Comparison of ENCODE assay signal across 11 cellular contexts in the genomic region with DNA sequence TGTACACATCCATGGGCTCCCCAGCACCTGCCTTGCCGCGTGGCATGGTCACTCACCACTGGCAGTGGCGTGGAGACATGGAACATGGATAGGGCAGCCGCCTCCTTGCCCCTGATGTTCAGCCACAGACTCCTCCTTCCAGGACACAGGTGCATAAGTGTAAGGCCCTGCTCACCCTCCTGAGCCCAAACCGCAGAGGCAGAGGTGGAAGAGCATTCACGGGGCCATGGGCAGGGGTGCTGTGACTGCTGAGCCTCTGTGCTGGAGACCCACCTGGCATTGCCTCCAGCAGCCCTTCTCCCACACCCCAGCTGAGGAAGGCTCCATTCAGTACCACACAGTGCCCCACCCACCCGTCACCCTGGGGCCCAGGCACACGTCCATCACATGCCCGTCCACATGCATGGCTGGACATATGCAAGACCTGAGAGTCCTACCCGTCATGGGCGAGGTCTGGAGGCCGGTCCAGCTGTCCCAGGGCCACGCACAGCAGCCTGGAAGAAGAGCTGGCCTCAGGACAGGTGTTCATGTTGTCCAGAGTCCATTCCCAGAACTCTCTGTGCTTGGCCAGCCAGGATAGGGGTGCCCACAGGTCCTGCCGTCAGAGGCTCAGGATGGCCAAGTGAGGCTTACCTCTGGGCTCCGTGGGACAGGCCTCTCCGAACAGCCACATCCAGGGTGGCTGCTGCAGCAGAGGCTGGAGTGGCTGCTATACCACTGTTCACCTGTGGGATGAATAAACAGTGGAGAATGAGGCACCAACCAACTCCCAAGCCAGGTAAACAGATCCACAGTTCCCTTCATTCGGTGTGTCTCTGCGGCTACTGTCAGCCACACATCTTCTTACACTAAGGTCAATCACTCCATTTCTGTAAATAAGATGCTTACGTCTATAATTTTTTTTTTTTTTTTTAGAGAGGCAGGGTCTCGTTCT. TPM values are rescaled to one million over a fixed set of nuclear protein-coding genes. Genes with fewer than 3 reads are reported as not detected.
DNase-seq lines count a peak whose midpoint lies in the region; ATAC-seq and TF ChIP-seq lines count a peak whose summit lies in the region.
"Had no signal": no experiment of that assay in that cellular context is flagged by ENCODE, and none has a peak within 500 bp of the region (broad histone marks: within the 10 kb centered on the region; RNA-seq: fewer than 3 reads in every experiment).

No MANE protein-coding gene starts in this region.

- POLR2A ChIA-PET in activated CD4-positive, alpha-beta T cell treated with anti-CD3 and anti-CD28 coated beads, Interleukin-2, amount 10 ng/mL, durations not matched to agents 7 days and 5 days (lab: Charles Lee), result no interaction called here

- H3K36me3 Mint-ChIP-seq in activated CD4-positive, alpha-beta T cell treated with anti-CD3 and anti-CD28 coated beads, Interleukin-2, amount 10 ng/mL, durations not matched to agents 7 days and 5 days (ENCODE audit: low read depth), result peaks cover 13% of the 10 kb centered on the region
- H3K36me3 Mint-ChIP-seq in stimulated activated memory B cell treated with anti-CD40 and anti-IgM and Interleukin-4, amounts not matched to agents 10 μg/mL and 1 μg/mL and 100 μg/mL, for 72 hours, result peaks cover 15% of the 10 kb centered on the region

- H3K4me3 Mint-ChIP-seq in activated CD4-positive, alpha-beta T cell treated with anti-CD3 and anti-CD28 coated beads, Interleukin-2, amount 10 ng/mL, durations not matched to agents 7 days and 5 days, result peak overlapping the region; percentile 100
- H3K4me3 Mint-ChIP-seq in stimulated activated memory B cell treated with anti-CD40 and anti-IgM and Interleukin-4, amounts not matched to agents 10 μg/mL and 1 μg/mL and 100 μg/mL, for 72 hours, result peak overlapping the region; percentile 93

- peak overlapping the region; percentile 93; the same call in 1 of the 2 replicates for H3K4me2 ChIP-seq in OCI-LY3 (ENCODE audit: low read length)

- H2AFZ ChIP-seq in OCI-LY3 (ENCODE audit: low read depth, low read length), result no peak overlapping the region

- no peaks in the 10 kb centered on the region for H3K27me3 Mint-ChIP-seq in activated CD4-positive, alpha-beta T cell treated with anti-CD3 and anti-CD28 coated beads, Interleukin-2, amount 10 ng/mL, durations not matched to agents 7 days and 5 days
- no peaks in the 10 kb centered on the region for H3K27me3 Mint-ChIP-seq in stimulated activated memory B cell treated with anti-CD40 and anti-IgM and Interleukin-4, amounts not matched to agents 10 μg/mL and 1 μg/mL and 100 μg/mL, for 72 hours

- H3K4me3 ChIP-seq in OCI-LY3 (ENCODE audit: low read length), result peak overlapping the region; percentile 91; the same call in 1 of the 2 replicates
- no peak overlapping the region for H3K4me3 ChIP-seq in epithelial cell of esophagus (ENCODE audit: low read length)

- peaks cover 3% of the 10 kb centered on the region for H3K36me3 ChIP-seq in OCI-LY3 (replicated peaks; ENCODE audit: low read depth, low read length)

- H3K27ac Mint-ChIP-seq in activated CD4-positive, alpha-beta T cell treated with anti-CD3 and anti-CD28 coated beads, Interleukin-2, amount 10 ng/mL, durations not matched to agents 7 days and 5 days, result peak overlapping the region; percentile 73
- peak overlapping the region; percentile 91 for H3K27ac Mint-ChIP-seq in stimulated activated memory B cell treated with anti-CD40 and anti-IgM and Interleukin-4, amounts not matched to agents 10 μg/mL and 1 μg/mL and 100 μg/mL, for 72 hours

- TF ChIP-seq CTCF in OCI-LY3 (IDR thresholded peaks at IDR 0.05; ENCODE audit: low read depth, low read length), result no peak
- peak; percentile 32 for TF ChIP-seq CTCF in epithelial cell of esophagus (IDR thresholded peaks at IDR 0.05; ENCODE audit: insufficient read depth, low read depth, low read length, missing control alignments)

- CTCF ChIA-PET in activated CD4-positive, alpha-beta T cell treated with anti-CD3 and anti-CD28 coated beads, Interleukin-2, amount 10 ng/mL, durations not matched to agents 7 days and 5 days (lab: Charles Lee), result interaction anchor here (0.6 to 1.1 kb wide), 3 partner anchors 35 to 96 kb away, joined by 3 to 5 read pairs (median 4); no protein-coding TSS in a partner anchor

- H3K4me1 ChIP-seq in OCI-LY3 (ENCODE audit: low read length), result peaks cover 22% of the 10 kb centered on the region

- H4K20me1 ChIP-seq in OCI-LY3 (ENCODE audit: insufficient read depth, low read length), result no peaks in the 10 kb centered on the region

- H3K9ac ChIP-seq in OCI-LY3 (ENCODE audit: low read length), result no peak overlapping the region

- no peaks in the 10 kb centered on the region for H3K9me3 Mint-ChIP-seq in activated CD4-positive, alpha-beta T cell treated with anti-CD3 and anti-CD28 coated beads, Interleukin-2, amount 10 ng/mL, durations not matched to agents 7 days and 5 days
- H3K9me3 Mint-ChIP-seq in stimulated activated memory B cell treated with anti-CD40 and anti-IgM and Interleukin-4, amounts not matched to agents 10 μg/mL and 1 μg/mL and 100 μg/mL, for 72 hours, result no peaks in the 10 kb centered on the region

- no peak for DNase-seq in activated CD4-positive, alpha-beta T cell treated with anti-CD3 and anti-CD28 coated beads, Interleukin-2, amount 10 ng/mL, durations not matched to agents 7 days and 5 days
- DNase-seq in activated CD4-positive, alpha-beta T cell treated with anti-CD3 and anti-CD28 coated beads, Interleukin-2, amount 50 U/mL, for 4 hours, result no peak
- DNase-seq in epithelial cell of esophagus (ENCODE audit: low read depth), result peak; percentile 26
- DNase-seq in NCI-H146 treated with DMSO at 0.1 percent for 48 hours (lab: John Stamatoyannopoulos, UW; ENCODE audit: unreplicated experiment), result no peak
- no peak for DNase-seq in GDM1 (lab: John Stamatoyannopoulos, UW)
- DNase-seq: NCI-H187; stimulated activated CD4-positive, alpha-beta T cell treated with anti-CD3 and anti-CD28 coated beads, Interleukin-1b, Interleukin-23, amount 100 ng/mL, for 48 hours had no signal

- no peak for ATAC-seq in stimulated activated memory B cell treated with anti-CD40 and anti-IgM and Interleukin-4, amounts not matched to agents 10 μg/mL and 1 μg/mL and 100 μg/mL, for 72 hours
- ATAC-seq in GM19023 (IDR thresholded peaks at IDR 0.05; ENCODE audit: unreplicated experiment), result no peak

- no peaks in the 10 kb centered on the region for H3K9me3 ChIP-seq in OCI-LY3 (ENCODE audit: insufficient read depth, low read length)

- peaks cover 42% of the 10 kb centered on the region for H3K79me2 ChIP-seq in OCI-LY3 (ENCODE audit: low read length)

- H3K27me3 ChIP-seq in OCI-LY3 (ENCODE audit: low read depth, low read length), result no peaks in the 10 kb centered on the region
- H3K27me3 ChIP-seq: cardiac muscle cell had no signal

- H3K27ac ChIP-seq in OCI-LY3 (ENCODE audit: low read length), result no peak overlapping the region

- peaks cover 37% of the 10 kb centered on the region for H3K4me1 Mint-ChIP-seq in activated CD4-positive, alpha-beta T cell treated with anti-CD3 and anti-CD28 coated beads, Interleukin-2, amount 10 ng/mL, durations not matched to agents 7 days and 5 days
- H3K4me1 Mint-ChIP-seq in stimulated activated memory B cell treated with anti-CD40 and anti-IgM and Interleukin-4, amounts not matched to agents 10 μg/mL and 1 μg/mL and 100 μg/mL, for 72 hours, result peaks cover 56% of the 10 kb centered on the region

RNA-seq across cellular contexts. Expression of a gene that starts 1.7 kb away (rescaled TPM):
- 10 to 100 TPM; 62.9 to 71.4 TPM for total RNA-seq in activated CD4-positive, alpha-beta T cell treated with anti-CD3 and anti-CD28 coated beads, Interleukin-2, amount 10 ng/mL, durations not matched to agents 7 days and 5 days

RNA-seq across cellular contexts. Expression of a gene that starts 4.6 kb away (rescaled TPM):
- 10 to 100 TPM; 68.3 to 93.6 TPM for total RNA-seq in activated CD4-positive, alpha-beta T cell treated with anti-CD3 and anti-CD28 coated beads, Interleukin-2, amount 10 ng/mL, durations not matched to agents 7 days and 5 days

RNA-seq across cellular contexts. Expression of a gene that starts 15.0 kb away (rescaled TPM):
- 1 to 10 TPM; 2.9 TPM for total RNA-seq in activated CD4-positive, alpha-beta T cell treated with anti-CD3 and anti-CD28 coated beads, Interleukin-2, amount 10 ng/mL, durations not matched to agents 7 days and 5 days

RNA-seq across cellular contexts. Expression of a gene that starts 23.7 kb away (rescaled TPM):
- total RNA-seq in activated CD4-positive, alpha-beta T cell treated with anti-CD3 and anti-CD28 coated beads, Interleukin-2, amount 10 ng/mL, durations not matched to agents 7 days and 5 days, result 10 to 100 TPM; 10.7 to 12.6 TPM

RNA-seq across cellular contexts. Expression of a gene that starts 45.7 kb away (rescaled TPM):
- total RNA-seq in activated CD4-positive, alpha-beta T cell treated with anti-CD3 and anti-CD28 coated beads, Interleukin-2, amount 10 ng/mL, durations not matched to agents 7 days and 5 days, result 10 to 100 TPM; 17.4 to 25.5 TPM
